Comparison of ENCODE assay signal across 2 cellular contexts in genomic region chr12:18339633-18340032, GRCh38.
A peak's percentile ranks its signal among the peaks of the same experiment; 100 is the strongest.
TF ChIP-seq lines count a peak whose summit lies in the region.

No MANE protein-coding gene starts in this region.

TF ChIP-seq in HepG2, 621 proteins besides CTCF, POLR2A, EP300 and RAD21:
- TF ChIP-seq NFE2L2 (IDR thresholded peaks at IDR 0.05; ENCODE audit: low read length) (peak; percentile 64; the same call in 1 of the 2 replicates), PRPF4 (IDR thresholded peaks at IDR 0.05; ENCODE audit: low read depth, low read length, poor library complexity, severe bottlenecking) (no peak)

TF ChIP-seq in IMR-90, 13 proteins besides CTCF, POLR2A, EP300 and RAD21 (continued from another document):
- TF ChIP-seq NFE2L2 (IDR thresholded peaks at IDR 0.05; ENCODE audit: low read depth, low read length), result peak; percentile 83
TF ChIP-seq in IMR-90: peak in this region for 1.
